1 cellular context compared by ENCODE assay signal in the genomic region with DNA sequence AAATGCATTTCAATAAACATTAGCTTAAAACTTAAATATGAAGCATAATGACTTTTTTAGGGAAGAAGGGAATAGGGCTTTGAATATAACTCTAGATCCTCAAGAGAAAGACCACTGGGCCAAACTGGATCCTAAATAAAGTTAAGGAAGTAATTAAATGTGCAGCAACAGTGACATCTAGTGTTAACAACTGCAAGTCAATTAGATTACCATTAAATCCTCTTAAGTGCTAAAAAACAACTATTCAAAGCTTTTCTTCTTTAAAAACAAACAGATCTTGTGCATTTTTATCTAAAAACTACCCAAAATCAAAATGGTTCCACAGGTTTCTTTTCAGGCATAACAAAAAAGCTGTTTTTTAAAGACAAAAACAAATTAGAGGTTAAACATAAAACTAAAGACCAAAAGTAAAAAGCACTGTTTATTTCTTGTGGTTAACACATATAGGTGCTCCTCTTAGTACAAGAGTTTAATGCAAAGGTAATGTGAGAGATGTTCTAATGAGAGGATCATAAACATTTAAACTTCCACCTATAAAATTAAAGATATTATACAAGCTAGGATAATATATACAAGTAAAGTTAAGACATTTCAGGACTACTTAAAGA.
TF ChIP-seq lines count a peak whose summit lies in the region.

No MANE protein-coding gene starts in this region.

TF ChIP-seq in GM12878, 131 proteins besides CTCF, POLR2A, EP300 and RAD21 (continued from another document):
- TF ChIP-seq, protein P1, sequence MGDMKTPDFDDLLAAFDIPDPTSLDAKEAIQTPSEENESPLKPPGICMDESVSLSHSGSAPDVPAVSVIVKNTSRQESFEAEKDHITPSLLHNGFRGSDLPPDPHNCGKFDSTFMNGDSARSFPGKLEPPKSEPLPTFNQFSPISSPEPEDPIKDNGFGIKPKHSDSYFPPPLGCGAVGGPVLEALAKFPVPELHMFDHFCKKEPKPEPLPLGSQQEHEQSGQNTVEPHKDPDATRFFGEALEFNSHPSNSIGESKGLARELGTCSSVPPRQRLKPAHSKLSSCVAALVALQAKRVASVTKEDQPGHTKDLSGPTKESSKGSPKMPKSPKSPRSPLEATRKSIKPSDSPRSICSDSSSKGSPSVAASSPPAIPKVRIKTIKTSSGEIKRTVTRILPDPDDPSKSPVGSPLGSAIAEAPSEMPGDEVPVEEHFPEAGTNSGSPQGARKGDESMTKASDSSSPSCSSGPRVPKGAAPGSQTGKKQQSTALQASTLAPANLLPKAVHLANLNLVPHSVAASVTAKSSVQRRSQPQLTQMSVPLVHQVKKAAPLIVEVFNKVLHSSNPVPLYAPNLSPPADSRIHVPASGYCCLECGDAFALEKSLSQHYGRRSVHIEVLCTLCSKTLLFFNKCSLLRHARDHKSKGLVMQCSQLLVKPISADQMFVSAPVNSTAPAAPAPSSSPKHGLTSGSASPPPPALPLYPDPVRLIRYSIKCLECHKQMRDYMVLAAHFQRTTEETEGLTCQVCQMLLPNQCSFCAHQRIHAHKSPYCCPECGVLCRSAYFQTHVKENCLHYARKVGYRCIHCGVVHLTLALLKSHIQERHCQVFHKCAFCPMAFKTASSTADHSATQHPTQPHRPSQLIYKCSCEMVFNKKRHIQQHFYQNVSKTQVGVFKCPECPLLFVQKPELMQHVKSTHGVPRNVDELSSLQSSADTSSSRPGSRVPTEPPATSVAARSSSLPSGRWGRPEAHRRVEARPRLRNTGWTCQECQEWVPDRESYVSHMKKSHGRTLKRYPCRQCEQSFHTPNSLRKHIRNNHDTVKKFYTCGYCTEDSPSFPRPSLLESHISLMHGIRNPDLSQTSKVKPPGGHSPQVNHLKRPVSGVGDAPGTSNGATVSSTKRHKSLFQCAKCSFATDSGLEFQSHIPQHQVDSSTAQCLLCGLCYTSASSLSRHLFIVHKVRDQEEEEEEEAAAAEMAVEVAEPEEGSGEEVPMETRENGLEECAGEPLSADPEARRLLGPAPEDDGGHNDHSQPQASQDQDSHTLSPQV (IDR thresholded peaks at IDR 0.05), result 0 out of 2 replicates have a peak, but pooled peaks have one; percentile 13
- TF ChIP-seq MYB (IDR thresholded peaks at IDR 0.05; ENCODE audit: borderline replicate concordance, low read depth, low read length) (no peak), NFXL1 (IDR thresholded peaks at IDR 0.05; ENCODE audit: borderline replicate concordance) (no peak), CBX5 (IDR thresholded peaks at IDR 0.05; ENCODE audit: low read depth) (no peak), SMAD1 (IDR thresholded peaks at IDR 0.05; ENCODE audit: low read depth, partially characterized antibody) (no peak), SMC3 (IDR thresholded peaks at IDR 0.05; ENCODE audit: borderline replicate concordance, low read length) (peak; percentile 75), PAX8 (IDR thresholded peaks at IDR 0.05) (no peak), ZNF217 (IDR thresholded peaks at IDR 0.05) (no peak; the same call in 1 of the 2 replicates)
